Comparison of ENCODE assay signal across 1 cellular context in the genomic region with DNA sequence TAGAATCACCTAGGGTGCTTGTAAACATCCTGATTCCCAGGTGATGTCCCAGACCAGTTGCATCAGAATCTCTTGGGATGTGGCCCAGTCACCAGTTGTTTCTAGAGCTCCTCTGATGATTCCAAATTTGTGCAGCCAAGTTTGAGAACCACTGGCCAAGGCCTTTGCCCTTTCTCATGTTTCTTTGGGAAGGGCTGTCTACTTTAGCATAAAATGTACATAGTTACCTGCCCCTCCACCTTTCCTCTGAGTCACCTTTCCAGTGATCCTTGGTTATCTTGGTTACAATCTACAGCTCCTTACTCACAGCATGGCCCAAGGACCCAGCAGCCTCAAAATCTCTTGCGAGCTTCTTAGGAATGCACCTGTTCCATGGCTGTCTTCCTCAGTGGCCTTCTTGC.
TF ChIP-seq lines count a peak whose summit lies in the region.

No MANE protein-coding gene starts in this region.

TF ChIP-seq in GM23338, 12 proteins besides CTCF, POLR2A, EP300 and RAD21 (continued from another document):
- TF ChIP-seq, protein P1, sequence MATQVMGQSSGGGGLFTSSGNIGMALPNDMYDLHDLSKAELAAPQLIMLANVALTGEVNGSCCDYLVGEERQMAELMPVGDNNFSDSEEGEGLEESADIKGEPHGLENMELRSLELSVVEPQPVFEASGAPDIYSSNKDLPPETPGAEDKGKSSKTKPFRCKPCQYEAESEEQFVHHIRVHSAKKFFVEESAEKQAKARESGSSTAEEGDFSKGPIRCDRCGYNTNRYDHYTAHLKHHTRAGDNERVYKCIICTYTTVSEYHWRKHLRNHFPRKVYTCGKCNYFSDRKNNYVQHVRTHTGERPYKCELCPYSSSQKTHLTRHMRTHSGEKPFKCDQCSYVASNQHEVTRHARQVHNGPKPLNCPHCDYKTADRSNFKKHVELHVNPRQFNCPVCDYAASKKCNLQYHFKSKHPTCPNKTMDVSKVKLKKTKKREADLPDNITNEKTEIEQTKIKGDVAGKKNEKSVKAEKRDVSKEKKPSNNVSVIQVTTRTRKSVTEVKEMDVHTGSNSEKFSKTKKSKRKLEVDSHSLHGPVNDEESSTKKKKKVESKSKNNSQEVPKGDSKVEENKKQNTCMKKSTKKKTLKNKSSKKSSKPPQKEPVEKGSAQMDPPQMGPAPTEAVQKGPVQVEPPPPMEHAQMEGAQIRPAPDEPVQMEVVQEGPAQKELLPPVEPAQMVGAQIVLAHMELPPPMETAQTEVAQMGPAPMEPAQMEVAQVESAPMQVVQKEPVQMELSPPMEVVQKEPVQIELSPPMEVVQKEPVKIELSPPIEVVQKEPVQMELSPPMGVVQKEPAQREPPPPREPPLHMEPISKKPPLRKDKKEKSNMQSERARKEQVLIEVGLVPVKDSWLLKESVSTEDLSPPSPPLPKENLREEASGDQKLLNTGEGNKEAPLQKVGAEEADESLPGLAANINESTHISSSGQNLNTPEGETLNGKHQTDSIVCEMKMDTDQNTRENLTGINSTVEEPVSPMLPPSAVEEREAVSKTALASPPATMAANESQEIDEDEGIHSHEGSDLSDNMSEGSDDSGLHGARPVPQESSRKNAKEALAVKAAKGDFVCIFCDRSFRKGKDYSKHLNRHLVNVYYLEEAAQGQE (IDR thresholded peaks at IDR 0.05; ENCODE audit: unreplicated experiment), result no peak
- TF ChIP-seq ZNF331 (CRISPR knock-in tag; IDR thresholded peaks at IDR 0.05; ENCODE audit: low read depth) (no peak), ZNF462 (CRISPR knock-in tag; IDR thresholded peaks at IDR 0.05) (no peak), POLR2AphosphoS5 (IDR thresholded peaks at IDR 0.05; ENCODE audit: low read depth) (no peak)
